8 cellular contexts compared by ENCODE assay signal in genomic region chr17:44779211-44780025, GRCh38. TPM values are rescaled to one million over a fixed set of nuclear protein-coding genes. Genes with fewer than 3 reads are reported as not detected.
DNase-seq lines count a peak whose midpoint lies in the region; ATAC-seq and TF ChIP-seq lines count a peak whose summit lies in the region.

No MANE protein-coding gene starts in this region.

- POLR2A ChIA-PET in A673 (lab: Charles Lee; ENCODE audit: low non-redundant PET) = interaction anchor here (0.5 to 0.7 kb wide), 2 partner anchors 86 to 211 kb away, joined by 3 read pairs; no protein-coding TSS in a partner anchor

- no peaks in the 10 kb centered on the region for H3K36me3 Mint-ChIP-seq in activated CD4-positive, alpha-beta T cell treated with anti-CD3 and anti-CD28 coated beads, Interleukin-2, amount 10 ng/mL, durations not matched to agents 24 days and 14 days (ENCODE audit: low read depth)

- ATAC-seq in left colon = peak; percentile 30
- no peak for ATAC-seq in GM18861 (IDR thresholded peaks at IDR 0.05; ENCODE audit: unreplicated experiment)

- H3K27ac ChIP-seq in A673 (ENCODE audit: low read depth, low read length, poor library complexity, severe bottlenecking) = no peak overlapping the region

- H3K4me1 Mint-ChIP-seq in activated CD4-positive, alpha-beta T cell treated with anti-CD3 and anti-CD28 coated beads, Interleukin-2, amount 10 ng/mL, durations not matched to agents 24 days and 14 days = peaks cover 14% of the 10 kb centered on the region

- intact Hi-C loops in A673 (cut with micrococcal nuclease; ENCODE audit: unreplicated experiment) (loop anchor here (5.0 to 10.0 kb wide), 3 partner anchors 243 to 353 kb away; partner anchors contain the start of gene PLCD3), left colon (cut with DNase I, micrococcal nuclease) (loop anchor here (5.0 kb wide), 2 partner anchors 83 to 88 kb away; no protein-coding TSS in a partner anchor)
- intact Hi-C loops in activated CD4-positive, alpha-beta T cell treated with anti-CD3 and anti-CD28 coated beads, Interleukin-2, amount 10 ng/mL, durations not matched to agents 24 days and 14 days (cut with micrococcal nuclease) = loop anchor here (1.0 to 10.0 kb wide), 3 partner anchors 86 to 353 kb away; partner anchors contain the start of gene PLCD3

- H3K27ac Mint-ChIP-seq in activated CD4-positive, alpha-beta T cell treated with anti-CD3 and anti-CD28 coated beads, Interleukin-2, amount 10 ng/mL, durations not matched to agents 24 days and 14 days = no peak overlapping the region

- DNase-seq in A673 (ENCODE audit: low spot score) (peak; percentile 64), GM20000 (ENCODE audit: low spot score) (peak; percentile 89), NCI-H446 treated with DMSO at 0.1 percent for 48 hours (lab: John Stamatoyannopoulos, UW) (peak; percentile 8), choroid plexus epithelial cell (ENCODE audit: low read depth) (peak; percentile 75), left colon (peak; percentile 70 to 87)
- peak; percentile 95 for DNase-seq in activated CD4-positive, alpha-beta T cell treated with anti-CD3 and anti-CD28 coated beads, Interleukin-2, amount 10 ng/mL, durations not matched to agents 24 days and 14 days
- DNase-seq in stimulated activated CD4-positive, alpha-beta T cell treated with anti-CD3 and anti-CD28 coated beads, Interleukin-1b, Interleukin-23, amount 100 ng/mL, for 4 hours (ENCODE audit: low read depth in 2 of 2) = peak; percentile 79

- H3K4me3 ChIP-seq in A673 (ENCODE audit: low read depth, low read length, poor library complexity, severe bottlenecking) (peak overlapping the region; percentile 21), choroid plexus epithelial cell (ENCODE audit: low read depth, low read length) (peak overlapping the region; percentile 62)

- no peaks in the 10 kb centered on the region for H3K27me3 ChIP-seq in A673 (replicated peaks; ENCODE audit: insufficient read depth, low read depth, low read length, poor library complexity)

- peaks cover 8% of the 10 kb centered on the region for H3K27me3 Mint-ChIP-seq in activated CD4-positive, alpha-beta T cell treated with anti-CD3 and anti-CD28 coated beads, Interleukin-2, amount 10 ng/mL, durations not matched to agents 24 days and 14 days

- no peaks in the 10 kb centered on the region for H3K4me1 ChIP-seq in A673 (ENCODE audit: insufficient read depth, low read length, poor library complexity, severe bottlenecking)

- no peaks in the 10 kb centered on the region for H3K9me3 Mint-ChIP-seq in activated CD4-positive, alpha-beta T cell treated with anti-CD3 and anti-CD28 coated beads, Interleukin-2, amount 10 ng/mL, durations not matched to agents 24 days and 14 days

- H3K9me3 ChIP-seq in A673 (ENCODE audit: low read depth, low read length, poor library complexity, severe bottlenecking) = no peaks in the 10 kb centered on the region

- BruUV-seq in A673 (replicated peaks; lab: Mats Ljungman, UMichigan) = no TSS peak

- H3K4me3 Mint-ChIP-seq in activated CD4-positive, alpha-beta T cell treated with anti-CD3 and anti-CD28 coated beads, Interleukin-2, amount 10 ng/mL, durations not matched to agents 24 days and 14 days = peak overlapping the region; percentile 70

- CTCF ChIA-PET in A673 (lab: Charles Lee) = interaction anchor here (0.6 kb wide), 1 partner anchor 270 kb away, joined by 4 read pairs; no protein-coding TSS in a partner anchor

- TF ChIP-seq CTCF in A673 (conservative IDR thresholded peaks at IDR 0.05; ENCODE audit: low read depth, low read length) = peak; percentile 69
- peak; percentile 74 for TF ChIP-seq CTCF in GM20000 (IDR thresholded peaks at IDR 0.05; ENCODE audit: extremely low read depth, missing control alignments)
- peak; percentile 76 for TF ChIP-seq CTCF in choroid plexus epithelial cell (conservative IDR thresholded peaks at IDR 0.05; ENCODE audit: low read depth, low read length)

- H3K36me3 ChIP-seq in A673 (ENCODE audit: insufficient read depth, low read length, poor library complexity, severe bottlenecking) = no peaks in the 10 kb centered on the region

RNA-seq across cellular contexts. Expression of gene ADAM11, which starts 20.6 kb away (rescaled TPM):
- total RNA-seq in A673 (2021) = 0.17 and 0.59 TPM in 2 replicates
- 0.12 TPM in 2 replicates for total RNA-seq in activated CD4-positive, alpha-beta T cell treated with anti-CD3 and anti-CD28 coated beads, Interleukin-2, amount 10 ng/mL, durations not matched to agents 24 days and 14 days
- under 1 TPM in 1 of 2 donors, not detected in 1; 0.42 TPM for total RNA-seq in left colon

RNA-seq across cellular contexts. Expression of gene GJC1, which starts 50.7 kb away (rescaled TPM):
- total RNA-seq in A673 (2021) (31.6 and 39.0 TPM in 2 replicates), left colon (10 to 100 TPM in 1 of 2 donors, under 1 TPM in 1; 0.95 to 18.6 TPM)
- total RNA-seq in activated CD4-positive, alpha-beta T cell treated with anti-CD3 and anti-CD28 coated beads, Interleukin-2, amount 10 ng/mL, durations not matched to agents 24 days and 14 days = 6.1 and 7.5 TPM in 2 replicates

Comparison
In these comparisons a context has a peak if more than half of its experiments do, and no peak if none do; other contexts are left out.
1. DNase-seq: peak in every context shown above with its lines; median percentile 95 in activated CD4-positive, alpha-beta T cell treated with anti-CD3 and anti-CD28 coated beads, Interleukin-2, amount 10 ng/mL, durations not matched to agents 24 days and 14 days; 89 in GM20000; 79 in stimulated activated CD4-positive, alpha-beta T cell treated with anti-CD3 and anti-CD28 coated beads, Interleukin-1b, Interleukin-23, amount 100 ng/mL, for 4 hours; 78 in left colon; 75 in choroid plexus epithelial cell; 64 in A673; 8 in NCI-H446 treated with DMSO at 0.1 percent for 48 hours.